In the genomic region with DNA sequence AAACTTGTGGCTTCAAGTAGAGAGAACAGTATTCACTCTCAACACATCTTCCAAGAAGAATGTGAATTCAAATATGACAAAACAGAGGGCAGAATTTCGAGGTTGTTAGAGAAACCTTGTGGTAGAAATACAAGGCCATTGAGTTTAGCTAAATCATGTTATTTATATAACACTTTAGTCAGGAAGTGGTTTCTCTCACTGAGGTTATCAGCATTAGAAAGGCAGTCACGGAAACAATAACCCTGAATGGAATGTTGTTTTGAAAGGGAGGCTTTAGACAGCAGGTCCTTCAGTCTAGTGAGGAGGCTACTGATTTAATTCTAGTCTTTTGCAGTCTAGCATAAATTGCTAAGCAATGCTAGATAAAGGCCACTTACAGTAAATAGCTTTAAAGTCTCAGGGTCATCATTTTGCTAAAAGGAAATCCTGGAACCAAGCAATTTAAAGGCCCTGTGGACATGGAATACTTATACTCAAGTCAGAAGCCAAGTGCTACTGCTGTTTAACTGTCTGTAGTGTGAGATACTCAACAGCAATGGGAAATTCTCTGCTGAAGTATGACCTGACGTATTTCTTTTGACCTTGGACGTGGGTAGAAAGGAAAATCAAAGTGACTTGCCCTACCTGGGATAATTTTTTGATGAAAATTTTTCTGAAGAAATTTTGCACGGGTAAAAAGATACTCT, we compare ENCODE assay signal across 11 cellular contexts.
DNase-seq lines count a peak whose midpoint lies in the region; ATAC-seq, FAIRE-seq and TF ChIP-seq lines count a peak whose summit lies in the region.
"Had no signal": no experiment of that assay in that cellular context is flagged by ENCODE, and none has a peak within 500 bp of the region (broad histone marks: within the 10 kb centered on the region; RNA-seq: fewer than 3 reads in every experiment).

No MANE protein-coding gene starts in this region.

- no peak for FAIRE-seq in astrocyte (lab: Jason Lieb, UNC)

- peak; percentile 55 for ATAC-seq in GM19035 (IDR thresholded peaks at IDR 0.05; ENCODE audit: unreplicated experiment)
- peak; percentile 54 for ATAC-seq in naive thymus-derived CD4-positive, alpha-beta T cell

- no peaks in the 10 kb centered on the region for H3K27me3 ChIP-seq in astrocyte (ENCODE audit: insufficient read depth, low read length)
- no peaks in the 10 kb centered on the region for H3K27me3 ChIP-seq in naive thymus-derived CD4-positive, alpha-beta T cell (ENCODE audit: control insufficient read depth in 2 of 2, insufficient read depth in 2 of 2, low read length in 2 of 2)

- H3K9me3 Mint-ChIP-seq in astrocyte (ENCODE audit: unreplicated experiment) = no peaks in the 10 kb centered on the region
- peaks cover 0 to 9% (median 2%) of the 10 kb centered on the region in 11 donors for H3K9me3 Mint-ChIP-seq in naive thymus-derived CD4-positive, alpha-beta T cell
- H3K9me3 Mint-ChIP-seq: nephron progenitor cell had no signal

- peak overlapping the region; percentile 75 for H3K27ac Mint-ChIP-seq in astrocyte (ENCODE audit: unreplicated experiment)
- H3K27ac Mint-ChIP-seq in naive thymus-derived CD4-positive, alpha-beta T cell = no peak overlapping the region
- H3K27ac Mint-ChIP-seq: activated B cell treated with CpG ODN at 0.5 μM for 24 hours, nephron progenitor cell had no signal

- no peaks in the 10 kb centered on the region for H3K79me2 ChIP-seq in astrocyte (ENCODE audit: insufficient read depth, low read length)

- CTCF ChIA-PET in naive thymus-derived CD4-positive, alpha-beta T cell (lab: Charles Lee) = no interaction called here

- H3K27me3 Mint-ChIP-seq in astrocyte (ENCODE audit: low read depth, unreplicated experiment) = no peaks in the 10 kb centered on the region
- H3K27me3 Mint-ChIP-seq in naive thymus-derived CD4-positive, alpha-beta T cell = no peaks in the 10 kb centered on the region
- H3K27me3 Mint-ChIP-seq: activated B cell treated with CpG ODN at 0.5 μM for 24 hours had no signal

- no peak overlapping the region for H3K9ac ChIP-seq in astrocyte (ENCODE audit: low read length)

- intact Hi-C loops in naive thymus-derived CD4-positive, alpha-beta T cell (cut with micrococcal nuclease) = no loop called here

- H3K4me2 ChIP-seq in astrocyte (ENCODE audit: low read length) = no peak overlapping the region

- H3K36me3 ChIP-seq in astrocyte (ENCODE audit: insufficient read depth, low read length) = no peaks in the 10 kb centered on the region
- no peaks in the 10 kb centered on the region for H3K36me3 ChIP-seq in naive thymus-derived CD4-positive, alpha-beta T cell (ENCODE audit: control insufficient read depth in 2 of 3, insufficient read depth in 3 of 3, low read length in 3 of 3)

- peak; percentile 61 to 77 for DNase-seq in Kasumi-1 (lab: John Stamatoyannopoulos, UW)
- peak; percentile 36 for DNase-seq in astrocyte (ENCODE audit: low read depth)
- peak in 1 of 9 donors; percentile 15 for DNase-seq in naive thymus-derived CD4-positive, alpha-beta T cell
- DNase-seq in amniotic stem cell (lab: John Stamatoyannopoulos, UW) = no peak
- DNase-seq in stimulated activated CD4-positive, alpha-beta T cell treated with anti-CD3 and anti-CD28 coated beads, Interleukin-12 subunit alpha, Interleukin-12 subunit beta, amount 100 ng/mL, for 4 hours = no peak
- no peak for DNase-seq in NCI-H82 (lab: John Stamatoyannopoulos, UW)
- DNase-seq in NCI-H2029 treated with DMSO at 0.1 percent for 48 hours (lab: John Stamatoyannopoulos, UW) = no peak
- DNase-seq: activated B cell treated with CpG ODN at 0.5 μM for 24 hours, DND-41, nephron progenitor cell had no signal

- H3K36me3 Mint-ChIP-seq in astrocyte (ENCODE audit: low read depth, unreplicated experiment) = no peaks in the 10 kb centered on the region
- H3K36me3 Mint-ChIP-seq in naive thymus-derived CD4-positive, alpha-beta T cell = no peaks in the 10 kb centered on the region

- no peak overlapping the region for H3K4me3 Mint-ChIP-seq in astrocyte (ENCODE audit: unreplicated experiment)
- H3K4me3 Mint-ChIP-seq in naive thymus-derived CD4-positive, alpha-beta T cell = peak overlapping the region in 2 of 10 donors; percentile 5 to 9
- H3K4me3 Mint-ChIP-seq: activated B cell treated with CpG ODN at 0.5 μM for 24 hours, nephron progenitor cell had no signal

- no peak overlapping the region for H3K27ac ChIP-seq in astrocyte (ENCODE audit: low read depth, low read length)
- H3K27ac ChIP-seq in naive thymus-derived CD4-positive, alpha-beta T cell (ENCODE audit: low read depth, low read length) = no peak overlapping the region

- H3K4me1 ChIP-seq in astrocyte (ENCODE audit: insufficient read depth, low read length) = no peaks in the 10 kb centered on the region
- peaks cover 0 to 13% of the 10 kb centered on the region in 2 donors for H3K4me1 ChIP-seq in naive thymus-derived CD4-positive, alpha-beta T cell (ENCODE audit: control insufficient read depth in 2 of 2, insufficient read depth in 2 of 2, low read length in 2 of 2)

- no peak for TF ChIP-seq CTCF in astrocyte (IDR thresholded peaks at IDR 0.05; ENCODE audit: insufficient read depth, low read depth, low read length)

- POLR2A ChIA-PET in naive thymus-derived CD4-positive, alpha-beta T cell (lab: Charles Lee) = no interaction called here

- no peak overlapping the region for H3K4me3 ChIP-seq in astrocyte (ENCODE audit: insufficient read depth, low read depth, low read length)
- H3K4me3 ChIP-seq in naive thymus-derived CD4-positive, alpha-beta T cell (ENCODE audit: low read length) = no peak overlapping the region

- H4K20me1 ChIP-seq in astrocyte (ENCODE audit: insufficient read depth, low read length) = no peaks in the 10 kb centered on the region

- H3K4me1 Mint-ChIP-seq in astrocyte (ENCODE audit: low read depth, unreplicated experiment) = peaks cover 34% of the 10 kb centered on the region
- H3K4me1 Mint-ChIP-seq in naive thymus-derived CD4-positive, alpha-beta T cell = peaks cover 6 to 22% (median 10%) of the 10 kb centered on the region in 7 donors
- H3K4me1 Mint-ChIP-seq: activated B cell treated with CpG ODN at 0.5 μM for 24 hours, nephron progenitor cell had no signal

- H2AFZ ChIP-seq in astrocyte (ENCODE audit: low read depth, low read length) = no peak overlapping the region

- no peaks in the 10 kb centered on the region for H3K9me3 ChIP-seq in astrocyte (ENCODE audit: insufficient read depth, low read depth, low read length)
- H3K9me3 ChIP-seq in naive thymus-derived CD4-positive, alpha-beta T cell (ENCODE audit: control insufficient read depth in 2 of 3, low read length in 3 of 3) = no peaks in the 10 kb centered on the region

Comparison
In these comparisons a context has a peak if more than half of its experiments do, and no peak if none do; other contexts are left out.
1. DNase-seq: peak in Kasumi-1 (2 of 2) and astrocyte (single experiment); none in amniotic stem cell (single experiment), stimulated activated CD4-positive, alpha-beta T cell treated with anti-CD3 and anti-CD28 coated beads, Interleukin-12 subunit alpha, Interleukin-12 subunit beta, amount 100 ng/mL, for 4 hours (single experiment), NCI-H82 (single experiment) and NCI-H2029 treated with DMSO at 0.1 percent for 48 hours (single experiment).